In the genomic region with DNA sequence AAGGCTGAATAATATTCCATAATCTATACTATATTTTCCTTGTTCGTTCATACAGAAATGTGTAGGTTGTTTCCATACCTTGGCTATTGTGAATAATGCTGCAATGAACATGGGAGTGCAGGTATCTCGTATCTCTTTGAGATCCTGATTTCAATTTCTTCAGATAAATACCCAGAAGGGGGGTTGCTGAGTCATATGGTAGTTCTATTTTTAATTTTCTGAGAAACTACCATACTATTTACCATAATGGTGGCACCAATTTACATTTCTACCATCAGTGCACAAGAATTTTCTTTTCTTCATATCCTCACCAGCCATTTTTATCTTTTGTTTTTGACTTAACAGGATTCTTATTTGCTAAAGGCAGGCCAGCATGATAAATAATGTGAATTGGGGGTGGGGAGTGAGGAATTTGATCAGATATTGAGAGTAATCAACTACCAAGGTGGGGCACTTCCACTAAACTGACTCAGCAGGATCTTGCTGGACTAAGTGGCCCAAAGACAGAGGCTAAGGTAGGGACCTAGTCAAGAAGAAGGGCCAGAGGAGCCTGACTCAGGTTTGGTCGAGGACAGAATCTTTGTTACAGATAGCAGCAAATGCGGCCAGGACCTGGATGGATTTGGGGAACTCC, we compare ENCODE assay signal across 19 cellular contexts. TPM values are rescaled to one million over a fixed set of nuclear protein-coding genes. Genes with fewer than 3 reads are reported as not detected.
DNase-seq lines count a peak whose midpoint lies in the region; ATAC-seq and TF ChIP-seq lines count a peak whose summit lies in the region.
"Had no signal": no experiment of that assay in that cellular context is flagged by ENCODE, and none has a peak within 500 bp of the region (broad histone marks: within the 10 kb centered on the region; RNA-seq: fewer than 3 reads in every experiment).

No MANE protein-coding gene starts in this region.

- H3K36me3 Mint-ChIP-seq in activated naive CD4-positive, alpha-beta T cell treated with anti-CD3 and anti-CD28 coated beads for 36 hours (ENCODE audit: low read depth): no peaks in the 10 kb centered on the region
- H3K36me3 Mint-ChIP-seq in activated naive CD4-positive, alpha-beta T cell treated with anti-CD3 and anti-CD28 coated beads, Interleukin-2, amount 50 U/mL, for 72 hours: peaks cover 0 to 25% of the 10 kb centered on the region in 2 donors
- H3K36me3 Mint-ChIP-seq in stimulated activated effector memory CD8-positive, alpha-beta T cell treated with anti-CD3 and anti-CD28 coated beads, Interleukin-12 subunit alpha, Interleukin-12 subunit beta, amount 100 ng/mL, for 72 hours: peaks cover 5% of the 10 kb centered on the region

- H3K27me3 Mint-ChIP-seq in activated naive CD4-positive, alpha-beta T cell treated with anti-CD3 and anti-CD28 coated beads for 36 hours (ENCODE audit: low read depth): peaks cover 1% of the 10 kb centered on the region

- peak; percentile 51 to 65 for ATAC-seq in activated CD4-positive, CD25-positive, alpha-beta regulatory T cell treated with anti-CD3 and anti-CD28 coated beads, Interleukin-2, amount 50 U/mL, for 24 hours
- peak in 1 of 2 donors; percentile 42 for ATAC-seq in activated naive CD4-positive, alpha-beta T cell treated with anti-CD3 and anti-CD28 coated beads, Interleukin-2, amount 50 U/mL, for 72 hours
- peak; percentile 56 for ATAC-seq in stimulated activated effector memory CD8-positive, alpha-beta T cell treated with anti-CD3 and anti-CD28 coated beads, Interleukin-12 subunit alpha, Interleukin-12 subunit beta, amount 100 ng/mL, for 72 hours

- H3K4me3 Mint-ChIP-seq in activated naive CD4-positive, alpha-beta T cell treated with anti-CD3 and anti-CD28 coated beads for 36 hours: peak overlapping the region; percentile 48
- H3K4me3 Mint-ChIP-seq in stimulated activated effector memory CD8-positive, alpha-beta T cell treated with anti-CD3 and anti-CD28 coated beads, Interleukin-12 subunit alpha, Interleukin-12 subunit beta, amount 100 ng/mL, for 72 hours: peak overlapping the region; percentile 46

- no TSS peak for BruUV-seq in A673 (replicated peaks; lab: Mats Ljungman, UMichigan)

- H3K27me3 ChIP-seq in A673 (replicated peaks; ENCODE audit: insufficient read depth, low read depth, low read length, poor library complexity): peaks cover 3% of the 10 kb centered on the region
- H3K27me3 ChIP-seq: BLaER1 had no signal

- intact Hi-C loops in activated naive CD4-positive, alpha-beta T cell treated with anti-CD3 and anti-CD28 coated beads for 36 hours (cut with micrococcal nuclease): loop anchor here (1.0 kb wide), 1 partner anchor 168 kb away; the partner anchor contains the start of gene GHITM
- intact Hi-C loops in A673 (cut with micrococcal nuclease; ENCODE audit: unreplicated experiment): no loop called here

- no peak overlapping the region for H3K4me3 ChIP-seq in A673 (ENCODE audit: low read depth, low read length, poor library complexity, severe bottlenecking)
- H3K4me3 ChIP-seq: BLaER1, GM23248, PC-9 had no signal

- peak overlapping the region; percentile 95 for H3K27ac Mint-ChIP-seq in activated naive CD4-positive, alpha-beta T cell treated with anti-CD3 and anti-CD28 coated beads for 36 hours
- peak overlapping the region; percentile 6 to 98 for H3K27ac Mint-ChIP-seq in activated naive CD4-positive, alpha-beta T cell treated with anti-CD3 and anti-CD28 coated beads, Interleukin-2, amount 50 U/mL, for 72 hours
- H3K27ac Mint-ChIP-seq in stimulated activated effector memory CD8-positive, alpha-beta T cell treated with anti-CD3 and anti-CD28 coated beads, Interleukin-12 subunit alpha, Interleukin-12 subunit beta, amount 100 ng/mL, for 72 hours: peak overlapping the region; percentile 14

- H3K9me3 ChIP-seq in A673 (ENCODE audit: low read depth, low read length, poor library complexity, severe bottlenecking): no peaks in the 10 kb centered on the region

- CTCF ChIA-PET in activated naive CD4-positive, alpha-beta T cell treated with anti-CD3 and anti-CD28 coated beads for 36 hours (lab: Charles Lee): no interaction called here
- CTCF ChIA-PET in A673 (lab: Charles Lee): no interaction called here

- H3K27ac ChIP-seq in A673 (ENCODE audit: low read depth, low read length, poor library complexity, severe bottlenecking): no peak overlapping the region
- H3K27ac ChIP-seq: 22Rv1, BLaER1, GM23248, HL-60, PC-9 had no signal

- POLR2A ChIA-PET in A673 (lab: Charles Lee; ENCODE audit: low non-redundant PET): no interaction called here

- peaks cover 2% of the 10 kb centered on the region for H3K9me3 Mint-ChIP-seq in activated naive CD4-positive, alpha-beta T cell treated with anti-CD3 and anti-CD28 coated beads for 36 hours
- H3K9me3 Mint-ChIP-seq in activated naive CD4-positive, alpha-beta T cell treated with anti-CD3 and anti-CD28 coated beads, Interleukin-2, amount 50 U/mL, for 72 hours: peaks cover 0 to 9% of the 10 kb centered on the region in 2 donors
- H3K9me3 Mint-ChIP-seq in stimulated activated effector memory CD8-positive, alpha-beta T cell treated with anti-CD3 and anti-CD28 coated beads, Interleukin-12 subunit alpha, Interleukin-12 subunit beta, amount 100 ng/mL, for 72 hours: peaks cover 2% of the 10 kb centered on the region

- no peak for DNase-seq in activated CD4-positive, CD25-positive, alpha-beta regulatory T cell (lab: John Stamatoyannopoulos, UW)
- no peak for DNase-seq in activated naive CD4-positive, alpha-beta T cell treated with anti-CD3 and anti-CD28 coated beads for 36 hours
- DNase-seq in activated naive CD4-positive, alpha-beta T cell treated with anti-CD3 and anti-CD28 coated beads, Interleukin-2, amount 50 U/mL, for 16 hours: no peak
- DNase-seq in activated naive CD4-positive, alpha-beta T cell treated with anti-CD3 and anti-CD28 coated beads, Interleukin-2, amount 50 U/mL, for 72 hours (ENCODE audit: low spot score in 2 of 2): no peak
- peak in 1 of 2 donors; percentile 51 for DNase-seq in stimulated activated effector memory CD8-positive, alpha-beta T cell treated with anti-CD3 and anti-CD28 coated beads, Interleukin-12 subunit alpha, Interleukin-12 subunit beta, amount 100 ng/mL, for 72 hours (ENCODE audit: low spot score in 2 of 2)
- no peak for DNase-seq in A673 (ENCODE audit: low spot score)
- no peak for DNase-seq in NCI-H1930 (lab: John Stamatoyannopoulos, UW)
- DNase-seq: DMS 273 treated with DMSO at 0.1 percent for 48 hours, GM23248, KG1, NCI-H1092, NCI-H2107, NCI-H446, NCI-H748 treated with DMSO at 0.1 percent for 48 hours, PC-9 had no signal

- peaks cover 14% of the 10 kb centered on the region for H3K4me1 ChIP-seq in A673 (ENCODE audit: insufficient read depth, low read length, poor library complexity, severe bottlenecking)

- TF ChIP-seq CTCF in A673 (conservative IDR thresholded peaks at IDR 0.05; ENCODE audit: low read depth, low read length): no peak

- no peaks in the 10 kb centered on the region for H3K36me3 ChIP-seq in A673 (ENCODE audit: insufficient read depth, low read length, poor library complexity, severe bottlenecking)
- H3K36me3 ChIP-seq: BLaER1 had no signal

- peaks cover 45% of the 10 kb centered on the region for H3K4me1 Mint-ChIP-seq in activated naive CD4-positive, alpha-beta T cell treated with anti-CD3 and anti-CD28 coated beads for 36 hours (ENCODE audit: low read depth)
- H3K4me1 Mint-ChIP-seq in stimulated activated effector memory CD8-positive, alpha-beta T cell treated with anti-CD3 and anti-CD28 coated beads, Interleukin-12 subunit alpha, Interleukin-12 subunit beta, amount 100 ng/mL, for 72 hours: peaks cover 38% of the 10 kb centered on the region

RNA-seq across cellular contexts. Expression of gene CCSER2, which starts 21.5 kb away (rescaled TPM):
- total RNA-seq in activated naive CD4-positive, alpha-beta T cell treated with anti-CD3 and anti-CD28 coated beads for 36 hours: 10 to 100 TPM; 78.0 to 81.8 TPM
- 10 to 100 TPM; 73.1 to 74.1 TPM for total RNA-seq in activated naive CD4-positive, alpha-beta T cell treated with anti-CD3 and anti-CD28 coated beads, Interleukin-2, amount 50 U/mL, for 72 hours
- total RNA-seq in A673 (2021): 44.1 and 44.4 TPM in 2 replicates

Comparison
In these comparisons a context has a peak if more than half of its experiments do, and no peak if none do; other contexts are left out.
1. H3K27ac Mint-ChIP-seq: peak in every context shown above with its lines; median percentile 95 in activated naive CD4-positive, alpha-beta T cell treated with anti-CD3 and anti-CD28 coated beads for 36 hours; 52 in activated naive CD4-positive, alpha-beta T cell treated with anti-CD3 and anti-CD28 coated beads, Interleukin-2, amount 50 U/mL, for 72 hours; 14 in stimulated activated effector memory CD8-positive, alpha-beta T cell treated with anti-CD3 and anti-CD28 coated beads, Interleukin-12 subunit alpha, Interleukin-12 subunit beta, amount 100 ng/mL, for 72 hours.